Comparison of ENCODE assay signal across 1 cellular context in genomic region chr6:125022391-125022989, GRCh38.
TF ChIP-seq lines count a peak whose summit lies in the region.

No MANE protein-coding gene starts in this region.

TF ChIP-seq in IMR-90, 13 proteins besides CTCF, POLR2A, EP300 and RAD21 (continued from another document):
- TF ChIP-seq MAZ (IDR thresholded peaks at IDR 0.05; ENCODE audit: borderline replicate concordance, low read depth, low read length), result no peak
